ENCODE assay signal across 19 cellular contexts in genomic region chr22:49953680-49954344, GRCh38. TPM values are rescaled to one million over a fixed set of nuclear protein-coding genes. Genes with fewer than 3 reads are reported as not detected.
DNase-seq lines count a peak whose midpoint lies in the region; ATAC-seq and TF ChIP-seq lines count a peak whose summit lies in the region.
"Had no signal": no experiment of that assay in that cellular context is flagged by ENCODE, and none has a peak within 500 bp of the region (broad histone marks: within the 10 kb centered on the region; RNA-seq: fewer than 3 reads in every experiment).

No MANE protein-coding gene starts in this region.

- no peak overlapping the region for H3K9ac ChIP-seq in neuronal stem cell (ENCODE audit: low read depth, low read length, poor library complexity)
- H3K9ac ChIP-seq: KMS-11 had no signal

- POLR2A ChIA-PET in RWPE1 (lab: Yijun Ruan, JAX; ENCODE audit: low non-redundant PET), result no interaction called here

- H4K91ac ChIP-seq in neuronal stem cell (ENCODE audit: low read depth, low read length, poor library complexity), result no peak overlapping the region

- H3K18ac ChIP-seq in neuronal stem cell (ENCODE audit: low read length), result peak overlapping the region; percentile 71

- TF ChIP-seq EP300 in upper lobe of left lung (IDR thresholded peaks at IDR 0.05), result no peak

- TF ChIP-seq CTCF in RWPE1 (conservative IDR thresholded peaks at IDR 0.05; ENCODE audit: low read depth) (no peak), upper lobe of left lung (IDR thresholded peaks at IDR 0.05) (peak in 1 of 6 experiments; percentile 0)

- H2BK120ac ChIP-seq in neuronal stem cell (ENCODE audit: low read depth, low read length), result peak overlapping the region; percentile 31

- H3K14ac ChIP-seq in neuronal stem cell (ENCODE audit: low read length), result peak overlapping the region; percentile 21

- no peak overlapping the region for H3K4ac ChIP-seq in neuronal stem cell (ENCODE audit: low read length)

- peak overlapping the region; percentile 84 for H2BK12ac ChIP-seq in neuronal stem cell (ENCODE audit: low read length)

- H3K27ac ChIP-seq in RWPE1, result peak overlapping the region; percentile 92
- H3K27ac ChIP-seq in neuronal stem cell (replicated peaks; ENCODE audit: low read length), result no peak overlapping the region
- peak overlapping the region; percentile 90 to 99 (median 91) for H3K27ac ChIP-seq in upper lobe of left lung
- H3K27ac ChIP-seq: HL-60, KMS-11 had no signal

- H2AFZ ChIP-seq in neuronal stem cell (ENCODE audit: low read length), result peak overlapping the region; percentile 49

- CTCF ChIA-PET in RWPE1 (lab: Yijun Ruan, JAX), result no interaction called here

- H3K4me2 ChIP-seq in neuronal stem cell (ENCODE audit: insufficient read depth, low read length, poor library complexity, severe bottlenecking), result no peak overlapping the region
- H3K4me2 ChIP-seq: KMS-11 had no signal

- ATAC-seq in Right ventricle myocardium superior (ENCODE audit: poor library complexity) (peak; percentile 16), upper lobe of left lung (ENCODE audit: low FRiP score in 2 of 2) (no peak), HG02884 (IDR thresholded peaks at IDR 0.05; ENCODE audit: unreplicated experiment) (no peak)
- ATAC-seq: esophagus mucosa, HCT116 had no signal

- H4K8ac ChIP-seq in neuronal stem cell (ENCODE audit: low read depth, low read length), result no peak overlapping the region

- intact Hi-C loops in Right ventricle myocardium superior (cut with DNase I), result no loop called here

- peak overlapping the region; percentile 69 for H2BK15ac ChIP-seq in neuronal stem cell (ENCODE audit: low read length)

- no CpG with 5 or more reads among the region's 18 CpGs for WGBS in neuronal stem cell (ENCODE audit: extremely low coverage in 2 of 2, insufficient read length in 2 of 2, insufficient replicate concordance in 1 of 2), 2 donors
- WGBS in upper lobe of left lung, 2 donors, result 54% methylated on average over 14 of the region's 18 CpGs; no CpG with 5 or more reads in 1 of the 2 donors

- peaks cover 0 to 7% (median 0%) of the 10 kb centered on the region in 3 experiments for H3K27me3 ChIP-seq in neuronal stem cell (ENCODE audit: control insufficient read depth in 3 of 3, insufficient read depth in 3 of 3, low read depth in 1 of 3, low read length in 3 of 3)
- H3K27me3 ChIP-seq in upper lobe of left lung, result no peaks in the 10 kb centered on the region

- H3K36me3 ChIP-seq in neuronal stem cell (replicated peaks in 1 of 2; ENCODE audit: control insufficient read depth in 2 of 2, insufficient read depth in 2 of 2, low read length in 2 of 2), result no peaks in the 10 kb centered on the region
- no peaks in the 10 kb centered on the region for H3K36me3 ChIP-seq in upper lobe of left lung

- H3K23ac ChIP-seq in neuronal stem cell (ENCODE audit: low read depth, low read length, poor library complexity), result peak overlapping the region; percentile 4

- H2AK5ac ChIP-seq in neuronal stem cell (ENCODE audit: low read depth, low read length), result peak overlapping the region; percentile 100

- TF ChIP-seq POLR2A in upper lobe of left lung (IDR thresholded peaks at IDR 0.05), result no peak

- H3K4me3 ChIP-seq in neuronal stem cell (ENCODE audit: low read length in 2 of 2) (no peak overlapping the region), upper lobe of left lung (no peak overlapping the region)

- peaks cover 21 to 29% of the 10 kb centered on the region in 2 donors for H3K4me1 ChIP-seq in neuronal stem cell (ENCODE audit: control insufficient read depth in 2 of 2, insufficient read depth in 1 of 2, low read depth in 1 of 2, low read length in 2 of 2)
- peaks cover 65 to 83% (median 78%) of the 10 kb centered on the region in 4 donors for H3K4me1 ChIP-seq in upper lobe of left lung

- H3K79me1 ChIP-seq in neuronal stem cell (ENCODE audit: low read depth, low read length), result no peaks in the 10 kb centered on the region

- no peak for DNase-seq in RWPE1 (ENCODE audit: low spot score)
- peak; percentile 72 for DNase-seq in Right ventricle myocardium superior
- DNase-seq in neuronal stem cell (ENCODE audit: low spot score), result no peak
- peak; percentile 77 to 79 for DNase-seq in upper lobe of left lung
- DNase-seq in occipital lobe (lab: John Stamatoyannopoulos, UW), result no peak
- DNase-seq in DMS 273 (lab: John Stamatoyannopoulos, UW; ENCODE audit: unreplicated experiment), result no peak
- DNase-seq: activated effector memory CD4-positive, alpha-beta T cell treated with anti-CD3 and anti-CD28 coated beads, Interleukin-2, amount 50 U/mL, for 16 hours; CD4-positive, CD25-positive, alpha-beta regulatory T cell; dermis blood vessel endothelial cell; naive B cell; NCI-H1436; retina; stimulated activated CD4-positive, alpha-beta T cell treated with anti-CD3 and anti-CD28 coated beads, Interleukin-2, amount 100 ng/mL, for 48 hours had no signal

- H3K9me3 ChIP-seq in neuronal stem cell (replicated peaks in 1 of 2; ENCODE audit: control insufficient read depth in 2 of 2, insufficient read depth in 1 of 2, low read depth in 1 of 2, low read length in 2 of 2) (no peaks in the 10 kb centered on the region), upper lobe of left lung (no peaks in the 10 kb centered on the region)

- H2BK5ac ChIP-seq in neuronal stem cell (ENCODE audit: low read length), result peak overlapping the region; percentile 35

RNA-seq across cellular contexts. Expression of gene PIM3, which starts 6.8 kb away (rescaled TPM):
- total RNA-seq in Right ventricle myocardium superior (61.5 TPM), upper lobe of left lung (100 to 1,000 TPM; 131 to 246 (median 156) TPM), occipital lobe (13.1 TPM)
- polyA plus RNA-seq in neuronal stem cell (2013, experiment 1 of 2), result 38.0 TPM
- 37.0 TPM for polyA plus RNA-seq in neuronal stem cell (2013, experiment 2 of 2)

RNA-seq across cellular contexts. Expression of gene CRELD2, which starts 35.4 kb away (rescaled TPM):
- 22.1 TPM for total RNA-seq in Right ventricle myocardium superior
- 12.6 TPM for polyA plus RNA-seq in neuronal stem cell (2013, experiment 1 of 2)
- 12.2 TPM for polyA plus RNA-seq in neuronal stem cell (2013, experiment 2 of 2)
- 10 to 100 TPM; 31.2 to 72.6 (median 46.9) TPM for total RNA-seq in upper lobe of left lung
- total RNA-seq in occipital lobe, result 17.5 TPM

RNA-seq across cellular contexts. Expression of gene ALG12, which starts 35.6 kb away (rescaled TPM):
- total RNA-seq in Right ventricle myocardium superior (13.8 TPM), upper lobe of left lung (10 to 100 TPM; 14.2 to 32.5 (median 22.3) TPM), occipital lobe (11.7 TPM)
- polyA plus RNA-seq in neuronal stem cell (2013, experiment 1 of 2), result 9.3 TPM
- polyA plus RNA-seq in neuronal stem cell (2013, experiment 2 of 2), result 9.1 TPM

RNA-seq across cellular contexts. Expression of gene IL17REL, which starts 58.8 kb away (rescaled TPM):
- total RNA-seq in Right ventricle myocardium superior (not detected), upper lobe of left lung (under 1 TPM in 1 of 6 donors, not detected in 5; 0.06 TPM), occipital lobe (not detected)
- polyA plus RNA-seq in neuronal stem cell (2013, experiment 1 of 2), result 0.07 TPM
- 0.07 TPM for polyA plus RNA-seq in neuronal stem cell (2013, experiment 2 of 2)
- total RNA-seq: esophagus mucosa had no signal
- polyA plus RNA-seq: keratinocyte had no signal

Comparison
In these comparisons a context has a peak if more than half of its experiments do, and no peak if none do; other contexts are left out.
1. DNase-seq: peak in Right ventricle myocardium superior (single experiment) and upper lobe of left lung (2 of 2); none in RWPE1 (single experiment), neuronal stem cell (single experiment), occipital lobe (single experiment) and DMS 273 (single experiment).